ENCODE assay signal across 8 cellular contexts in genomic region chr13:33204130-33204927, GRCh38.
A peak's percentile ranks its signal among the peaks of the same experiment; 100 is the strongest.
DNase-seq lines count a peak whose midpoint lies in the region; ATAC-seq and TF ChIP-seq lines count a peak whose summit lies in the region.

No MANE protein-coding gene starts in this region.

- H3K4me2 ChIP-seq in smooth muscle cell = peak overlapping the region; percentile 74

- no peak overlapping the region for H2AFZ ChIP-seq in smooth muscle cell (ENCODE audit: low read depth)

- H3F3A ChIP-seq in smooth muscle cell (ENCODE audit: low read depth) = no peaks in the 10 kb centered on the region

- peak; percentile 84 for DNase-seq in NCI-H446 treated with DMSO at 0.1 percent for 48 hours (lab: John Stamatoyannopoulos, UW)
- DNase-seq in smooth muscle cell (lab: John Stamatoyannopoulos, UW; ENCODE audit: unreplicated experiment) = no peak
- no peak for DNase-seq in kidney glomerular epithelial cell (lab: John Stamatoyannopoulos, UW)
- no peak for DNase-seq in A172 (ENCODE audit: low spot score)
- no peak for DNase-seq in COLO668 (lab: John Stamatoyannopoulos, UW; ENCODE audit: unreplicated experiment)
- no peak for DNase-seq in ACHN

- H3K9me3 ChIP-seq in gastroesophageal sphincter = no peaks in the 10 kb centered on the region
- no peaks in the 10 kb centered on the region for H3K9me3 ChIP-seq in smooth muscle cell (replicated peaks; ENCODE audit: low read depth)

- no peak for TF ChIP-seq CTCF in gastroesophageal sphincter (IDR thresholded peaks at IDR 0.05)
- TF ChIP-seq CTCF in smooth muscle cell (IDR thresholded peaks at IDR 0.05; ENCODE audit: borderline replicate concordance, insufficient read depth, poor library complexity, severe bottlenecking) = no peak

- no peak overlapping the region for H3K9ac ChIP-seq in smooth muscle cell (ENCODE audit: low read depth)

- H3K79me2 ChIP-seq in smooth muscle cell (ENCODE audit: low read depth) = peaks cover 35% of the 10 kb centered on the region

- no peak for TF ChIP-seq EP300 in gastroesophageal sphincter (IDR thresholded peaks at IDR 0.05)

- peaks cover 9% of the 10 kb centered on the region for H4K20me1 ChIP-seq in smooth muscle cell (ENCODE audit: low read depth)

- peak; percentile 30 for ATAC-seq in GM18520 (IDR thresholded peaks at IDR 0.05; ENCODE audit: unreplicated experiment)
- peak; percentile 74 for ATAC-seq in gastroesophageal sphincter

- in situ Hi-C loops in ACHN (cut with HindIII; ENCODE audit: low pct_ligation_motif_present, low pct_unique_long_range_greater_than_20kb, low sequenced_read_pairs) = no loop called here

- H3K27me3 ChIP-seq in gastroesophageal sphincter (no peaks in the 10 kb centered on the region), smooth muscle cell (ENCODE audit: low read depth) (no peaks in the 10 kb centered on the region)

- H3K27ac ChIP-seq in gastroesophageal sphincter (peak overlapping the region; percentile 83 to 90 (median 86)), smooth muscle cell (ENCODE audit: low read depth) (peak overlapping the region; percentile 49)

- TF ChIP-seq POLR2A in gastroesophageal sphincter (IDR thresholded peaks at IDR 0.05) = peak; percentile 9 to 10

- no peaks in the 10 kb centered on the region for H3K36me3 ChIP-seq in gastroesophageal sphincter
- no peaks in the 10 kb centered on the region for H3K36me3 ChIP-seq in smooth muscle cell (ENCODE audit: low read depth)

- H3K4me3 ChIP-seq in gastroesophageal sphincter (peak overlapping the region; percentile 50 to 81), smooth muscle cell (peak overlapping the region; percentile 30)

- 5 to 15% methylated on average over 9 to 12 of the region's 12 CpGs for WGBS in gastroesophageal sphincter (ENCODE audit: low coverage in 1 of 2), 2 donors
- WGBS in smooth muscle cell (ENCODE audit: low lambda C conversion rate) = 53% methylated on average over 12 of the region's 12 CpGs

- H3K4me1 ChIP-seq in gastroesophageal sphincter = peaks cover 16 to 100% (median 29%) of the 10 kb centered on the region in 3 donors
- no peaks in the 10 kb centered on the region for H3K4me1 ChIP-seq in smooth muscle cell (ENCODE audit: low read depth)
